1 cellular context compared by ENCODE assay signal in the genomic region with DNA sequence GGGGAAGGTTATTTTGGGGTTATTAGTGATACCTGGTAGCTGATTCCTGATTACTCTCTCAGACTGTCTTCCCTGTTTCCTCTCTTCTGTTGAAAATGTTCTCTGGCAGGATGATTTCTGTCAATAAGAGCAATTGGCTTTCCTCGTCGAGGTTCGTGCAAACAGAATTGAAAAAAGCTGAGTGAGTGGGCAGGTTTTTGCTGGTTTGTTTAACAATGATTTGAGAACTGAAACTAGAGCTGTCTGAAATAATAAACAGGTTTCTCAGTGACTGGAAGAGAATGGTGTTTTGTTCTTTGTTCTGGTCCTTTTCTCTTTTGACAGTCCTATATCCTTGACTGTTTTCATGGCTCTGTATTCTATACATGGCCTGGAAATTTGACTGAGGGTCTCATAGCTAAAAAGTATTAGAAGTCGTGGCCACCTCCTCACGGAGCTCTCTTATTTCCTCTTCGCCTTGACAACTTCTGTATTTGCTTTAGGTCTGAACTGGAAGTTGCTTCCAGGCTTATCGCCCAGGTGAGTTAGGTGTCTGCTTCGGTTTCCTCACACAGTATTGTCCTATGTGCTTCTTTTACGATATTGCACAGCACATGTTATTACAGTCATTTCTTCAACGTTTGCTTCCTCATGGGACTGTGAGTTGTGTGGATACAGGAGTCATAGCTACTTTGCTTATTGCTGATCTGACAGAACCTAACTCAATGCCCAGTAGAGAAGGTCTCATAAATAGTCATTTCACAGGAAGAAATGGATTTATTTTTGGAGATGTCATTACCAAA.
TF ChIP-seq lines count a peak whose summit lies in the region.

No MANE protein-coding gene starts in this region.

TF ChIP-seq in GM12878, 131 proteins besides CTCF, POLR2A, EP300 and RAD21 (continued from another document):
- TF ChIP-seq, protein P1, sequence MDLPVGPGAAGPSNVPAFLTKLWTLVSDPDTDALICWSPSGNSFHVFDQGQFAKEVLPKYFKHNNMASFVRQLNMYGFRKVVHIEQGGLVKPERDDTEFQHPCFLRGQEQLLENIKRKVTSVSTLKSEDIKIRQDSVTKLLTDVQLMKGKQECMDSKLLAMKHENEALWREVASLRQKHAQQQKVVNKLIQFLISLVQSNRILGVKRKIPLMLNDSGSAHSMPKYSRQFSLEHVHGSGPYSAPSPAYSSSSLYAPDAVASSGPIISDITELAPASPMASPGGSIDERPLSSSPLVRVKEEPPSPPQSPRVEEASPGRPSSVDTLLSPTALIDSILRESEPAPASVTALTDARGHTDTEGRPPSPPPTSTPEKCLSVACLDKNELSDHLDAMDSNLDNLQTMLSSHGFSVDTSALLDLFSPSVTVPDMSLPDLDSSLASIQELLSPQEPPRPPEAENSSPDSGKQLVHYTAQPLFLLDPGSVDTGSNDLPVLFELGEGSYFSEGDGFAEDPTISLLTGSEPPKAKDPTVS (IDR thresholded peaks at IDR 0.05; ENCODE audit: low read depth, low read length) = no peak
- TF ChIP-seq SREBF1 (IDR thresholded peaks at IDR 0.05; ENCODE audit: low read length) (no peak), CBX3 (IDR thresholded peaks at IDR 0.05; ENCODE audit: borderline replicate concordance, low read depth) (no peak), NBN (IDR thresholded peaks at IDR 0.05) (no peak), SPI1 (IDR thresholded peaks at IDR 0.05; ENCODE audit: borderline replicate concordance, insufficient read depth, low read depth, low read length) (peak; percentile 83), RELA (IDR thresholded peaks at IDR 0.05; ENCODE audit: borderline replicate concordance, partially characterized antibody) (no peak), GABPA (IDR thresholded peaks at IDR 0.05; ENCODE audit: low read depth) (no peak), PML (IDR thresholded peaks at IDR 0.05; ENCODE audit: low read length) (no peak), EGR1 (IDR thresholded peaks at IDR 0.05; ENCODE audit: borderline replicate concordance in 1 of 2, low read depth in 2 of 2, low read length in 2 of 2) (no peak), FOXM1 (IDR thresholded peaks at IDR 0.05; ENCODE audit: low read depth, low read length) (0 out of 2 replicates have a peak, but pooled peaks have one; percentile 23), RUNX3 (IDR thresholded peaks at IDR 0.05; ENCODE audit: low read length) (0 out of 2 replicates have a peak, but pooled peaks have one; percentile 23), NFIC (IDR thresholded peaks at IDR 0.05; ENCODE audit: low read depth, low read length) (0 out of 2 replicates have a peak, but pooled peaks have one; percentile 19), YY1 (IDR thresholded peaks at IDR 0.05; ENCODE audit: low read depth, low read length) (no peak), SIX5 (IDR thresholded peaks at IDR 0.05; ENCODE audit: low read depth, low read length, severe bottlenecking) (no peak), FOS (IDR thresholded peaks at IDR 0.05; ENCODE audit: borderline replicate concordance, extremely low read depth, insufficient read length) (no peak), IKZF2 (IDR thresholded peaks at IDR 0.05) (peak in 1 of 2 experiments; percentile 59; a peak in 1 of 4 replicates), CEBPB (IDR thresholded peaks at IDR 0.05; ENCODE audit: borderline replicate concordance in 1 of 2, low read depth in 2 of 2, low read length in 2 of 2) (no peak), IRF4 (IDR thresholded peaks at IDR 0.05; ENCODE audit: low read depth, low read length) (peak; percentile 54; the same call in 1 of the 2 replicates), KDM1A (IDR thresholded peaks at IDR 0.05; ENCODE audit: borderline replicate concordance) (no peak)
- TF ChIP-seq, protein P2, sequence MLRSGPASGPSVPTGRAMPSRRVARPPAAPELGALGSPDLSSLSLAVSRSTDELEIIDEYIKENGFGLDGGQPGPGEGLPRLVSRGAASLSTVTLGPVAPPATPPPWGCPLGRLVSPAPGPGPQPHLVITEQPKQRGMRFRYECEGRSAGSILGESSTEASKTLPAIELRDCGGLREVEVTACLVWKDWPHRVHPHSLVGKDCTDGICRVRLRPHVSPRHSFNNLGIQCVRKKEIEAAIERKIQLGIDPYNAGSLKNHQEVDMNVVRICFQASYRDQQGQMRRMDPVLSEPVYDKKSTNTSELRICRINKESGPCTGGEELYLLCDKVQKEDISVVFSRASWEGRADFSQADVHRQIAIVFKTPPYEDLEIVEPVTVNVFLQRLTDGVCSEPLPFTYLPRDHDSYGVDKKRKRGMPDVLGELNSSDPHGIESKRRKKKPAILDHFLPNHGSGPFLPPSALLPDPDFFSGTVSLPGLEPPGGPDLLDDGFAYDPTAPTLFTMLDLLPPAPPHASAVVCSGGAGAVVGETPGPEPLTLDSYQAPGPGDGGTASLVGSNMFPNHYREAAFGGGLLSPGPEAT (IDR thresholded peaks at IDR 0.05; ENCODE audit: low read depth) = peak; percentile 52; the same call in 1 of the 2 replicates
- TF ChIP-seq, protein P3, sequence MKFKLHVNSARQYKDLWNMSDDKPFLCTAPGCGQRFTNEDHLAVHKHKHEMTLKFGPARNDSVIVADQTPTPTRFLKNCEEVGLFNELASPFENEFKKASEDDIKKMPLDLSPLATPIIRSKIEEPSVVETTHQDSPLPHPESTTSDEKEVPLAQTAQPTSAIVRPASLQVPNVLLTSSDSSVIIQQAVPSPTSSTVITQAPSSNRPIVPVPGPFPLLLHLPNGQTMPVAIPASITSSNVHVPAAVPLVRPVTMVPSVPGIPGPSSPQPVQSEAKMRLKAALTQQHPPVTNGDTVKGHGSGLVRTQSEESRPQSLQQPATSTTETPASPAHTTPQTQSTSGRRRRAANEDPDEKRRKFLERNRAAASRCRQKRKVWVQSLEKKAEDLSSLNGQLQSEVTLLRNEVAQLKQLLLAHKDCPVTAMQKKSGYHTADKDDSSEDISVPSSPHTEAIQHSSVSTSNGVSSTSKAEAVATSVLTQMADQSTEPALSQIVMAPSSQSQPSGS (IDR thresholded peaks at IDR 0.05; ENCODE audit: low read length) = no peak
- TF ChIP-seq, protein P4, sequence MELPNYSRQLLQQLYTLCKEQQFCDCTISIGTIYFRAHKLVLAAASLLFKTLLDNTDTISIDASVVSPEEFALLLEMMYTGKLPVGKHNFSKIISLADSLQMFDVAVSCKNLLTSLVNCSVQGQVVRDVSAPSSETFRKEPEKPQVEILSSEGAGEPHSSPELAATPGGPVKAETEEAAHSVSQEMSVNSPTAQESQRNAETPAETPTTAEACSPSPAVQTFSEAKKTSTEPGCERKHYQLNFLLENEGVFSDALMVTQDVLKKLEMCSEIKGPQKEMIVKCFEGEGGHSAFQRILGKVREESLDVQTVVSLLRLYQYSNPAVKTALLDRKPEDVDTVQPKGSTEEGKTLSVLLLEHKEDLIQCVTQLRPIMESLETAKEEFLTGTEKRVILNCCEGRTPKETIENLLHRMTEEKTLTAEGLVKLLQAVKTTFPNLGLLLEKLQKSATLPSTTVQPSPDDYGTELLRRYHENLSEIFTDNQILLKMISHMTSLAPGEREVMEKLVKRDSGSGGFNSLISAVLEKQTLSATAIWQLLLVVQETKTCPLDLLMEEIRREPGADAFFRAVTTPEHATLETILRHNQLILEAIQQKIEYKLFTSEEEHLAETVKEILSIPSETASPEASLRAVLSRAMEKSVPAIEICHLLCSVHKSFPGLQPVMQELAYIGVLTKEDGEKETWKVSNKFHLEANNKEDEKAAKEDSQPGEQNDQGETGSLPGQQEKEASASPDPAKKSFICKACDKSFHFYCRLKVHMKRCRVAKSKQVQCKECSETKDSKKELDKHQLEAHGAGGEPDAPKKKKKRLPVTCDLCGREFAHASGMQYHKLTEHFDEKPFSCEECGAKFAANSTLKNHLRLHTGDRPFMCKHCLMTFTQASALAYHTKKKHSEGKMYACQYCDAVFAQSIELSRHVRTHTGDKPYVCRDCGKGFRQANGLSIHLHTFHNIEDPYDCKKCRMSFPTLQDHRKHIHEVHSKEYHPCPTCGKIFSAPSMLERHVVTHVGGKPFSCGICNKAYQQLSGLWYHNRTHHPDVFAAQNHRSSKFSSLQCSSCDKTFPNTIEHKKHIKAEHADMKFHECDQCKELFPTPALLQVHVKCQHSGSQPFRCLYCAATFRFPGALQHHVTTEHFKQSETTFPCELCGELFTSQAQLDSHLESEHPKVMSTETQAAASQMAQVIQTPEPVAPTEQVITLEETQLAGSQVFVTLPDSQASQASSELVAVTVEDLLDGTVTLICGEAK (IDR thresholded peaks at IDR 0.05; ENCODE audit: borderline replicate concordance) = no peak
